29 cellular contexts compared by ENCODE assay signal in the genomic region with DNA sequence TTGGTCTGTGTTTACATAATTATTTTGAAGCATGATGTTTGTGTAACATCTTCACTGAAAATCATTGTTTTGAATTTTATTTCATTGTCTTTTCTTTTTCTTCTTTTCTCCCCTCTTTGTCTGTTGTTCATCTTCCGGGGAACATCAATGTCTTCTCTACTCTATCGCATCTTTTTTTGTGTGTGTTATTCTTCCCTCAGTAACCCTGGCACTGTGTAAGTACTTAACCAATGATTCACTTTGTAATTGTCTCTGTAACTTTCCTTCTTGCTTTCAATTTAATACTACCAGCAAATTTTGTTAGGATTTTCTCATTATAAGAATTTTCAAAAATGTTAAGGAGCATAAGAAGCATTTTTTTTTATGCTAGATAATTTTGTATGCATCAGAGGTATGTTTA.
DNase-seq lines count a peak whose midpoint lies in the region; ATAC-seq and TF ChIP-seq lines count a peak whose summit lies in the region.
"Had no signal": no experiment of that assay in that cellular context is flagged by ENCODE, and none has a peak within 500 bp of the region (broad histone marks: within the 10 kb centered on the region; RNA-seq: fewer than 3 reads in every experiment).

No MANE protein-coding gene starts in this region.

- TF ChIP-seq RAD21 in SK-N-SH (IDR thresholded peaks at IDR 0.05; ENCODE audit: low read length): no peak

- TF ChIP-seq CTCF in Calu3 (IDR thresholded peaks at IDR 0.05; ENCODE audit: unreplicated experiment) (no peak), SK-N-SH (IDR thresholded peaks at IDR 0.05) (no peak), psoas muscle (IDR thresholded peaks at IDR 0.05) (no peak)

- peaks cover 6% of the 10 kb centered on the region for H3F3A ChIP-seq in SK-N-SH (replicated peaks; ENCODE audit: insufficient read depth)

- H4K20me1 ChIP-seq in SK-N-SH (ENCODE audit: insufficient read depth): no peaks in the 10 kb centered on the region

- intact Hi-C loops in Calu3 (cut with micrococcal nuclease; ENCODE audit: unreplicated experiment): loop anchor here (10.0 kb wide), 1 partner anchor 278 kb away; no protein-coding TSS in a partner anchor
- intact Hi-C loops in psoas muscle (cut with DNase I): loop anchor here in 1 of 2 donors (5.0 kb wide), 2 partner anchors 45 to 130 kb away; a partner anchor contains a TSS

- H3K9me3 ChIP-seq in SK-N-SH (no peaks in the 10 kb centered on the region), psoas muscle (no peaks in the 10 kb centered on the region)
- H3K9me3 ChIP-seq: left lung, pancreas, upper lobe of left lung had no signal

- no peaks in the 10 kb centered on the region for H3K27me3 ChIP-seq in SK-N-SH (ENCODE audit: insufficient read depth)
- no peaks in the 10 kb centered on the region for H3K27me3 ChIP-seq in psoas muscle (ENCODE audit: insufficient read depth in 3 of 3, low read length in 2 of 3)
- H3K27me3 ChIP-seq: left lung, pancreas, upper lobe of left lung had no signal

- H2AFZ ChIP-seq in SK-N-SH (ENCODE audit: low read depth): no peak overlapping the region

- peaks cover 9% of the 10 kb centered on the region for H3K4me1 Mint-ChIP-seq in Calu3 (ENCODE audit: low read depth, unreplicated experiment)
- H3K4me1 Mint-ChIP-seq: IgD-negative memory B cell had no signal

- H3K27ac ChIP-seq in SK-N-SH (ENCODE audit: low read depth in 2 of 2, low read length in 1 of 2) (peak overlapping the region in 1 of 2 experiments; percentile 59; a peak in 2 of 4 replicates), psoas muscle (peak overlapping the region; percentile 68)
- H3K27ac ChIP-seq: C4-2B, left lung, pancreas, upper lobe of left lung had no signal

- H3K4me3 Mint-ChIP-seq in Calu3 (ENCODE audit: low read depth, unreplicated experiment): no peak overlapping the region
- H3K4me3 Mint-ChIP-seq: activated naive CD4-positive, alpha-beta T cell treated with anti-CD3 and anti-CD28 coated beads for 36 hours; dendritic cell treated with granulocyte-macrophage colony-stimulating factor and Interleukin-4, amounts not matched to agents 40 ng/mL and 50 ng/mL, for 4 days; IgD-negative memory B cell; immature natural killer cell; mesothelial cell of epicardium; natural killer cell; WTC11 had no signal

- no peaks in the 10 kb centered on the region for H3K27me3 Mint-ChIP-seq in Calu3 (ENCODE audit: unreplicated experiment)
- H3K27me3 Mint-ChIP-seq: dendritic cell treated with granulocyte-macrophage colony-stimulating factor and Interleukin-4, amounts not matched to agents 40 ng/mL and 50 ng/mL, for 4 days; IgD-negative memory B cell had no signal

- 84% methylated on average over 2 of the region's 2 CpGs for WGBS in SK-N-SH (ENCODE audit: low lambda C conversion rate)
- 78 to 93% (median 90%) methylated on average over 2 of the region's 2 CpGs for WGBS in psoas muscle, 3 donors

- ATAC-seq in psoas muscle (peak in 2 of 4 donors; percentile 49 to 70), HG03039 (IDR thresholded peaks at IDR 0.05; ENCODE audit: unreplicated experiment) (no peak)
- ATAC-seq: left lung, natural killer cell, WTC11 had no signal

- POLR2A ChIA-PET in SK-N-SH (lab: Yijun Ruan, JAX): no interaction called here

- peaks cover 52% of the 10 kb centered on the region for H3K79me2 ChIP-seq in SK-N-SH (ENCODE audit: insufficient read depth)

- no peak overlapping the region for H3K4me3 ChIP-seq in SK-N-SH (ENCODE audit: low read depth in 2 of 2, low read length in 1 of 2)
- H3K4me3 ChIP-seq in psoas muscle: no peak overlapping the region
- H3K4me3 ChIP-seq: left lung, pancreas, upper lobe of left lung had no signal

- CTCF ChIA-PET in Calu3 (lab: Charles Lee) (no interaction called here), SK-N-SH (lab: Yijun Ruan, JAX) (no interaction called here)

- peaks cover 4 to 30% of the 10 kb centered on the region in 2 experiments; a peak in 3 of 4 replicates for H3K4me1 ChIP-seq in SK-N-SH (ENCODE audit: control insufficient read depth in 1 of 2, insufficient read depth in 2 of 2, low read depth in 1 of 2, low read length in 1 of 2)
- peaks cover 58% of the 10 kb centered on the region for H3K4me1 ChIP-seq in psoas muscle
- H3K4me1 ChIP-seq: left lung, pancreas, upper lobe of left lung had no signal

- DNase-seq in Calu3 (no peak), SK-N-SH (no peak), fibroblast of gingiva (ENCODE audit: low read depth) (peak; percentile 14), psoas muscle (no peak), DMS79 treated with DMSO at 0.1 percent for 48 hours (lab: John Stamatoyannopoulos, UW) (no peak)
- no peak for DNase-seq in activated effector memory CD4-positive, alpha-beta T cell treated with Interleukin-2 at 50 U/mL for 16 hours
- no peak for DNase-seq in effector CD8-positive, alpha-beta T cell (lab: John Stamatoyannopoulos, UW)
- DNase-seq: activated naive CD4-positive, alpha-beta T cell treated with anti-CD3 and anti-CD28 coated beads for 36 hours; amygdala; caudate nucleus; hypothalamus; immature natural killer cell; left lung; natural killer cell; NCI-H1105; NCI-H187 treated with DMSO at 0.1 percent for 48 hours; NCI-H524; pancreas; Right ventricle myocardium superior; stimulated activated CD4-positive, alpha-beta T cell treated with anti-CD3 and anti-CD28 coated beads, Interleukin-2, amount 100 ng/mL, for 48 hours; substantia nigra; T1000; upper lobe of left lung had no signal

- peak overlapping the region; percentile 14 for H3K27ac Mint-ChIP-seq in Calu3 (ENCODE audit: unreplicated experiment)
- H3K27ac Mint-ChIP-seq: activated naive CD4-positive, alpha-beta T cell treated with anti-CD3 and anti-CD28 coated beads for 36 hours; dendritic cell treated with granulocyte-macrophage colony-stimulating factor and Interleukin-4, amounts not matched to agents 40 ng/mL and 50 ng/mL, for 4 days; mesothelial cell of epicardium; natural killer cell had no signal

- no peak overlapping the region for H3K4me2 ChIP-seq in SK-N-SH

- BruUV-seq in Calu3 (replicated peaks; lab: Mats Ljungman, UMichigan): no TSS peak

- no peaks in the 10 kb centered on the region for H3K9me3 Mint-ChIP-seq in Calu3 (ENCODE audit: low read depth, unreplicated experiment)
- H3K9me3 Mint-ChIP-seq: activated naive CD4-positive, alpha-beta T cell treated with anti-CD3 and anti-CD28 coated beads for 36 hours; dendritic cell treated with granulocyte-macrophage colony-stimulating factor and Interleukin-4, amounts not matched to agents 40 ng/mL and 50 ng/mL, for 4 days; IgD-negative memory B cell; immature natural killer cell; mesothelial cell of epicardium; natural killer cell; WTC11 had no signal

- no peak for TF ChIP-seq EP300 in SK-N-SH (IDR thresholded peaks at IDR 0.05; ENCODE audit: borderline replicate concordance in 1 of 2, low read depth in 1 of 2, low read length in 1 of 2)

- H3K9ac ChIP-seq in SK-N-SH: no peak overlapping the region

- H3K36me3 ChIP-seq in SK-N-SH (replicated peaks in 1 of 2; ENCODE audit: control insufficient read depth in 1 of 2, insufficient read depth in 2 of 2, low read length in 1 of 2): peaks cover 0 to 61% of the 10 kb centered on the region in 2 experiments
- peaks cover 4 to 36% of the 10 kb centered on the region in 2 donors for H3K36me3 ChIP-seq in psoas muscle (ENCODE audit: insufficient read depth in 1 of 2, low read depth in 1 of 2)

- peaks cover 13% of the 10 kb centered on the region for H3K36me3 Mint-ChIP-seq in Calu3 (ENCODE audit: insufficient read depth, unreplicated experiment)
- H3K36me3 Mint-ChIP-seq: mesothelial cell of epicardium had no signal

- H3K9me2 ChIP-seq in SK-N-SH: no peaks in the 10 kb centered on the region; the same call in 1 of the 2 replicates

TF ChIP-seq in SK-N-SH, 30 proteins besides CTCF, POLR2A, EP300 and RAD21:
- TF ChIP-seq, protein P1, sequence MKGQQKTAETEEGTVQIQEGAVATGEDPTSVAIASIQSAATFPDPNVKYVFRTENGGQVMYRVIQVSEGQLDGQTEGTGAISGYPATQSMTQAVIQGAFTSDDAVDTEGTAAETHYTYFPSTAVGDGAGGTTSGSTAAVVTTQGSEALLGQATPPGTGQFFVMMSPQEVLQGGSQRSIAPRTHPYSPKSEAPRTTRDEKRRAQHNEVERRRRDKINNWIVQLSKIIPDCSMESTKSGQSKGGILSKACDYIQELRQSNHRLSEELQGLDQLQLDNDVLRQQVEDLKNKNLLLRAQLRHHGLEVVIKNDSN (IDR thresholded peaks at IDR 0.05; ENCODE audit: borderline replicate concordance, low read depth): no peak
- no peak for TF ChIP-seq JUND (IDR thresholded peaks at IDR 0.05)
- peak; percentile 6; the same call in 1 of the 2 replicates for TF ChIP-seq FOSL2 (IDR thresholded peaks at IDR 0.05; ENCODE audit: borderline replicate concordance, low read depth)
- TF ChIP-seq ELF1 (IDR thresholded peaks at IDR 0.05): no peak
- TF ChIP-seq CHD2 (IDR thresholded peaks at IDR 0.05; ENCODE audit: low read length, partially characterized antibody): no peak
